8 cellular contexts compared by ENCODE assay signal in the genomic region with DNA sequence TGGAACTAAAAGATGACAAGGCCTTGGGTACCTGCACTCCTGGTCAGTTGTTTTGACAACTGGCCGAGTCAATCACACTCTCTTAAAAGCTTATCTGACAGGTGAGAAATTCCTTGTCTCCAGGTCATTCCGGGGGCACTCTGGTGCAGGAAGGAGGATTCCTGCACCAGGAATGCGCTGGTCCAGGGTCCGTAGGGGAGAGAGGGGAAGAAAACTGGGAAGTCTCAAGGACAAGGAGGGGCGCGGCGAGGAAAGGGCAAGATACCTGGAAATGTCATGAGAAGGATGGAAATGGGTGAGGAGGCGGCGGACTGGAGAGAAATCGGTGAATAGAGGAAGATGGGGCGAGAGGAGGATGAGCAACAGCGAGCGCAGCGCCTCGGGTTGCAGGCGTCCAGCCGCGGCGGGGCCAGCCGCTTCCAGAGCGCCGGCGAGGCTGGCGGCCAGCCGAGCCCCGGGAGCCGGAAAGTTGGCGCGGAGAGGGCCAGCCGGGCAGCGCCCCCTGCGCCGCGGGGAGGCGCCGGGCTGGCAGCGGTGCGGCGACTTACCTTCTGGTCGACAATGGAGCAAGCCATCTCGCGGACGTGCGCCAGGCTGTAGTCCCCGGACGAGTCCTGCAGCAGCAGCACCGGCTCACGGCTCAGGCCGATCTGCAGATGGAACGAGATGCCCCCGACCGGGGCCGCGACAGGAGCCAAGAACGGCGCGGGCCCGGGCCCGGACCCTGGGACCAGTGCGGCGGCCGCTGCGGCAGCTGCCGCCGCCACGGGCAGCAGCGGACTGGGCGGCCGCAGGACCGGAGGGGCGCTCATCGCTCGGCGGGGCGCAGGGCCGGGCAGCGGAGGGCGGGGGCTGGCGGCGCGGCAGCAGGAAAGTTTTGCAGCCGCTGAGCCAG. TPM values are rescaled to one million over a fixed set of nuclear protein-coding genes. Genes with fewer than 3 reads are reported as not detected.
DNase-seq lines count a peak whose midpoint lies in the region; ATAC-seq and TF ChIP-seq lines count a peak whose summit lies in the region.

No MANE protein-coding gene starts in this region.

- no peaks in the 10 kb centered on the region for H3K36me3 ChIP-seq in fibroblast of lung (ENCODE audit: control insufficient read depth, insufficient read depth, low read length)

- H3K27ac ChIP-seq in fibroblast of lung (ENCODE audit: insufficient read depth, low read length): peak overlapping the region; percentile 18

- POLR2A ChIA-PET in AG04449 (lab: Yijun Ruan, JAX): no interaction called here

- peak; percentile 38 for ATAC-seq in GM18505 (IDR thresholded peaks at IDR 0.05; ENCODE audit: unreplicated experiment)
- ATAC-seq in HG03432 (IDR thresholded peaks at IDR 0.05; ENCODE audit: unreplicated experiment): peak; percentile 62
- ATAC-seq in GM19328 (IDR thresholded peaks at IDR 0.05; ENCODE audit: unreplicated experiment): no peak

- H3K79me2 ChIP-seq in fibroblast of lung (ENCODE audit: control insufficient read depth, insufficient read depth, low read length): peaks cover 24% of the 10 kb centered on the region

- peaks cover 7% of the 10 kb centered on the region for H3K4me1 ChIP-seq in fibroblast of lung (ENCODE audit: control insufficient read depth, extremely low read depth, insufficient read depth, low read length)

- no peaks in the 10 kb centered on the region for H4K20me1 ChIP-seq in fibroblast of lung (ENCODE audit: control insufficient read depth, extremely low read depth, insufficient read depth, low read length)

- DNase-seq in AG04449 (ENCODE audit: low read depth, low spot score) (no peak), T1000 (lab: John Stamatoyannopoulos, UW) (peak; percentile 28), fibroblast of lung (ENCODE audit: low read depth in 2 of 2) (peak; percentile 45 to 54), mucosa of gallbladder (ENCODE audit: low spot score) (peak; percentile 36), ureter (ENCODE audit: low spot score) (peak; percentile 66)

- H3K9ac ChIP-seq in fibroblast of lung (ENCODE audit: insufficient read depth, low read length): peak overlapping the region; percentile 63

- peak overlapping the region; percentile 66 for H2AFZ ChIP-seq in fibroblast of lung (ENCODE audit: low read length)

- H3K4me2 ChIP-seq in fibroblast of lung (ENCODE audit: extremely low read depth, insufficient read depth, low read length): peak overlapping the region; percentile 82

- no peaks in the 10 kb centered on the region for H3K27me3 ChIP-seq in fibroblast of lung (ENCODE audit: control insufficient read depth, insufficient read depth, low read length)

- CTCF ChIA-PET in AG04449 (lab: Yijun Ruan, JAX): no interaction called here

- peak overlapping the region; percentile 87 for H3K4me3 ChIP-seq in AG04449 (ENCODE audit: low read depth, low read length)
- peak overlapping the region; percentile 84 to 97 (median 88) for H3K4me3 ChIP-seq in fibroblast of lung (replicated peaks in 1 of 4; ENCODE audit: control extremely low read depth in 1 of 4, insufficient read depth in 1 of 4, low read depth in 3 of 4, low read length in 4 of 4)

- TF ChIP-seq POLR2A in GM18505 (IDR thresholded peaks at IDR 0.05; ENCODE audit: borderline replicate concordance, extremely low read depth, insufficient read depth, insufficient read length): no peak

- no peaks in the 10 kb centered on the region for H3K9me3 ChIP-seq in fibroblast of lung (ENCODE audit: control insufficient read depth, insufficient read depth, low read depth, low read length)

- no peak for TF ChIP-seq CTCF in AG04449 (IDR thresholded peaks at IDR 0.05; ENCODE audit: insufficient read depth, low read length, missing control alignments)
- TF ChIP-seq CTCF in fibroblast of lung (conservative IDR thresholded peaks at IDR 0.05 in 1 of 2, IDR thresholded peaks at IDR 0.05 in 1 of 2; ENCODE audit: low read depth in 1 of 2, low read length in 2 of 2): no peak

RNA-seq across cellular contexts. Expression of gene PRKD1, which starts 0.7 kb away (rescaled TPM):
- total RNA-seq in fibroblast of lung: 15.9 and 20.1 TPM in 2 replicates
- polyA plus RNA-seq in fibroblast of lung: 22.2 and 26.2 TPM in 2 replicates
- 16.3 and 17.6 TPM in 2 replicates for polyA plus RNA-seq in fibroblast of lung (2012)
- 7.2 and 8.9 TPM in 2 replicates for polyA minus RNA-seq in fibroblast of lung (ENCODE audit: low replicate concordance)
- 20.3 TPM for total RNA-seq in mucosa of gallbladder
- 19.8 TPM for total RNA-seq in ureter
